ENCODE assay signal across 23 cellular contexts in genomic region chr5:90569084-90569483, GRCh38. TPM values are rescaled to one million over a fixed set of nuclear protein-coding genes. Genes with fewer than 3 reads are reported as not detected.
DNase-seq lines count a peak whose midpoint lies in the region; ATAC-seq, FAIRE-seq and TF ChIP-seq lines count a peak whose summit lies in the region.
"Had no signal": no experiment of that assay in that cellular context is flagged by ENCODE, and none has a peak within 500 bp of the region (broad histone marks: within the 10 kb centered on the region; RNA-seq: fewer than 3 reads in every experiment).

No MANE protein-coding gene starts in this region.

- RAD21 ChIA-PET in GM12878 (lab: Charles Lee; ENCODE audit: unreplicated experiment): no interaction called here

- no peak for DNase-seq in D721Med (ENCODE audit: insufficient read length, low spot score)
- DNase-seq in GM12878 (ENCODE audit: low read depth, low spot score): no peak
- DNase-seq in NCI-H446 (lab: John Stamatoyannopoulos, UW): no peak
- DNase-seq in osteocyte (ENCODE audit: extremely low spot score, unreplicated experiment): no peak
- no peak for DNase-seq in NCI-H524 treated with DMSO at 0.1 percent for 48 hours (lab: John Stamatoyannopoulos, UW)
- DNase-seq: 8988T; ACHN; AML-193; BE2C; CD4-positive, alpha-beta T cell; CD8-positive, alpha-beta memory T cell; DND-41; H7; HCEC 1CT had no signal

- intact Hi-C loops in GM12878 (cut with micrococcal nuclease; ENCODE audit: unreplicated experiment): no loop called here

- no peak overlapping the region for H3K9ac ChIP-seq in GM12878 (ENCODE audit: control insufficient read depth, insufficient read depth, low read length)
- H3K9ac ChIP-seq: BLaER1 treated with 17β-estradiol and CSF1 and Interleukin-3, amounts not matched to agents 10 nM and 100 nM had no signal

- CTCF ChIA-PET in GM12878 (lab: Yijun Ruan, JAX): no interaction called here

- FAIRE-seq in D721Med (lab: Jason Lieb, UNC) (peak; percentile 21), GM12878 (lab: Jason Lieb, UNC) (no peak)
- FAIRE-seq: A549, G401.6, GM18507, GM19239, H1 had no signal

- H4K20me1 ChIP-seq in GM12878 (ENCODE audit: control insufficient read depth, insufficient read depth): no peaks in the 10 kb centered on the region
- H4K20me1 ChIP-seq: BLaER1 treated with 17β-estradiol and CSF1 and Interleukin-3, amounts not matched to agents 10 nM and 100 nM had no signal

- no peaks in the 10 kb centered on the region for H3K79me2 ChIP-seq in GM12878 (ENCODE audit: control insufficient read depth, insufficient read depth, low read length)

- TF ChIP-seq RAD21 in GM12878 (IDR thresholded peaks at IDR 0.05; ENCODE audit: insufficient read depth, low read depth, low read length): no peak

- H3K4me3 ChIP-seq in GM12878: no peak overlapping the region
- H3K4me3 ChIP-seq: A549; BLaER1 treated with 17β-estradiol and CSF1 and Interleukin-3, amounts not matched to agents 10 nM and 100 nM had no signal

- no peaks in the 10 kb centered on the region for H3K36me3 ChIP-seq in GM12878 (ENCODE audit: control insufficient read depth in 2 of 2, insufficient read depth in 2 of 2, low read length in 1 of 2)
- H3K36me3 ChIP-seq: BE2C; BLaER1 treated with 17β-estradiol and CSF1 and Interleukin-3, amounts not matched to agents 10 nM and 100 nM had no signal

- no peak for TF ChIP-seq EP300 in GM12878 (IDR thresholded peaks at IDR 0.05; ENCODE audit: borderline replicate concordance in 1 of 2, control insufficient read depth in 1 of 2, low read depth in 2 of 2, low read length in 2 of 2)

- H2AFZ ChIP-seq in GM12878 (ENCODE audit: control insufficient read depth, low read depth, low read length): no peak overlapping the region

- H3K4me3 Mint-ChIP-seq in osteocyte (ENCODE audit: unreplicated experiment): no peak overlapping the region
- H3K4me3 Mint-ChIP-seq: CD14-positive monocyte; CD4-positive, alpha-beta T cell; CD8-positive, alpha-beta memory T cell had no signal

- H3K27me3 ChIP-seq in GM12878 (replicated peaks in 1 of 2; ENCODE audit: control insufficient read depth in 2 of 2, insufficient read depth in 2 of 2, low read length in 1 of 2): no peaks in the 10 kb centered on the region
- H3K27me3 ChIP-seq: BLaER1 treated with 17β-estradiol and CSF1 and Interleukin-3, amounts not matched to agents 10 nM and 100 nM had no signal

- no peak overlapping the region for H3K4me2 ChIP-seq in GM12878 (ENCODE audit: control insufficient read depth, insufficient read depth)
- H3K4me2 ChIP-seq: A549; BLaER1 treated with 17β-estradiol and CSF1 and Interleukin-3, amounts not matched to agents 10 nM and 100 nM had no signal

- in situ Hi-C loops in GM12878 (cut with MboI): no loop called here

- no peak overlapping the region for H3K27ac ChIP-seq in GM12878 (ENCODE audit: control insufficient read depth, insufficient read depth)
- H3K27ac ChIP-seq: A549; BLaER1 treated with 17β-estradiol and CSF1 and Interleukin-3, amounts not matched to agents 10 nM and 100 nM had no signal

- H3K27ac Mint-ChIP-seq in osteocyte (ENCODE audit: unreplicated experiment): no peak overlapping the region
- H3K27ac Mint-ChIP-seq: CD14-positive monocyte; CD4-positive, alpha-beta T cell had no signal

- ATAC-seq in GM18868 (IDR thresholded peaks at IDR 0.05; ENCODE audit: unreplicated experiment) (peak; percentile 66), HG02938 (IDR thresholded peaks at IDR 0.05; ENCODE audit: unreplicated experiment) (peak; percentile 88), GM12878 (peak; percentile 43)
- ATAC-seq: A549 had no signal

- POLR2A ChIA-PET in GM12878 (lab: Charles Lee): no interaction called here

- no peak for TF ChIP-seq POLR2A in GM12878 (IDR thresholded peaks at IDR 0.05; ENCODE audit: low read depth, low read length)

- H3K9me3 Mint-ChIP-seq in osteocyte (ENCODE audit: unreplicated experiment): peaks cover 5% of the 10 kb centered on the region

- SMC1A ChIA-PET in GM12878 (lab: Charles Lee; ENCODE audit: uncharacterized antibody, unreplicated experiment): no interaction called here

- H3K4me1 ChIP-seq in GM12878 (ENCODE audit: control insufficient read depth, insufficient read depth, low read length): no peaks in the 10 kb centered on the region
- H3K4me1 ChIP-seq: A549; BE2C; BLaER1 treated with 17β-estradiol and CSF1 and Interleukin-3, amounts not matched to agents 10 nM and 100 nM had no signal

- 0% methylated on average over 1 of the region's 1 CpG for WGBS in GM12878 (ENCODE audit: insufficient coverage, insufficient replicate concordance, low lambda C conversion rate, missing lambda C conversion rate)

- H3K4me1 Mint-ChIP-seq in osteocyte (ENCODE audit: unreplicated experiment): no peaks in the 10 kb centered on the region
- H3K4me1 Mint-ChIP-seq: CD14-positive monocyte; CD8-positive, alpha-beta memory T cell had no signal

- BruUV-seq in GM12878 (replicated peaks; lab: Mats Ljungman, UMichigan): no TSS peak

- TF ChIP-seq CTCF in D721Med (IDR thresholded peaks at IDR 0.05; ENCODE audit: insufficient read depth, missing control alignments) (no peak), GM12878 (IDR thresholded peaks at IDR 0.05 in 2 of 3, conservative IDR thresholded peaks at IDR 0.05 in 1 of 3; ENCODE audit: control insufficient read depth in 2 of 3, extremely low read depth in 1 of 3, insufficient read depth in 1 of 3, low read depth in 3 of 3, low read length in 3 of 3) (no peak), osteocyte (IDR thresholded peaks at IDR 0.05) (no peak)

- peaks cover 67% of the 10 kb centered on the region for H3K27me3 Mint-ChIP-seq in osteocyte (ENCODE audit: unreplicated experiment)

- no peaks in the 10 kb centered on the region for H3K36me3 Mint-ChIP-seq in osteocyte (ENCODE audit: unreplicated experiment)
- H3K36me3 Mint-ChIP-seq: CD14-positive monocyte had no signal

- H3K9me3 ChIP-seq in GM12878 (replicated peaks; ENCODE audit: control insufficient read depth, insufficient read depth, low read length): no peaks in the 10 kb centered on the region; the same call in 2 of the 3 replicates
- H3K9me3 ChIP-seq: A549, BE2C had no signal

TF ChIP-seq in GM12878, 131 proteins besides CTCF, POLR2A, EP300 and RAD21:
- TF ChIP-seq FOXM1 (IDR thresholded peaks at IDR 0.05; ENCODE audit: low read depth, low read length): no peak
- no peak for TF ChIP-seq BRCA1 (IDR thresholded peaks at IDR 0.05; ENCODE audit: low read depth, low read length)
- TF ChIP-seq MYC (IDR thresholded peaks at IDR 0.05; ENCODE audit: insufficient read depth, insufficient read length, insufficient replicate concordance, low read length, severe bottlenecking): no peak
- TF ChIP-seq JUNB (IDR thresholded peaks at IDR 0.05): no peak
- TF ChIP-seq CBFB (IDR thresholded peaks at IDR 0.05; ENCODE audit: low read depth): no peak
- no peak for TF ChIP-seq HCFC1 (IDR thresholded peaks at IDR 0.05; ENCODE audit: low read length)
- TF ChIP-seq SMAD1 (IDR thresholded peaks at IDR 0.05; ENCODE audit: low read depth, partially characterized antibody): no peak
- TF ChIP-seq BHLHE40 (IDR thresholded peaks at IDR 0.05; ENCODE audit: borderline replicate concordance in 1 of 2, low read depth in 2 of 2, low read length in 1 of 2): no peak
- TF ChIP-seq HDAC2 (IDR thresholded peaks at IDR 0.05): no peak
- TF ChIP-seq ZNF217 (IDR thresholded peaks at IDR 0.05): no peak
- TF ChIP-seq WRNIP1 (IDR thresholded peaks at IDR 0.05; ENCODE audit: borderline replicate concordance, low read depth, low read length): no peak
- TF ChIP-seq ZNF207 (IDR thresholded peaks at IDR 0.05; ENCODE audit: borderline replicate concordance): no peak

RNA-seq across cellular contexts. Expression of gene ADGRV1, which starts 10.5 kb away (rescaled TPM):
- 128 and 131 TPM in 2 replicates for total RNA-seq in GM12878 (2013; cell fraction: nucleolus; rRNA removed)
- total RNA-seq in GM12878 (2014; rRNA removed): 0.11 and 0.49 TPM in 2 replicates
- total RNA-seq in GM12878 (2014; rRNA removed; fragmentation: Illumina TruSeq; extraction: Trizol): 0.22 and 0.32 TPM in 2 replicates
- total RNA-seq in GM12878 (2021): 0.66 and 0.72 TPM in 2 replicates
- polyA plus RNA-seq in GM12878 (2011; ENCODE audit: low read depth): 6.7 TPM
- 8.1 and 10.2 TPM in 2 replicates for polyA plus RNA-seq in GM12878 (2011; rRNA removed)
- 2.8 and 3.6 TPM in 2 replicates for polyA plus RNA-seq in GM12878 (2011; cell fraction: cytosol; rRNA removed)
- 13.7 and 17.5 TPM in 2 replicates for polyA plus RNA-seq in GM12878 (2011; cell fraction: nucleus; rRNA removed)
- 8.1 and 8.3 TPM in 2 replicates for polyA plus RNA-seq in GM12878 (2012)
- polyA plus RNA-seq in GM12878 (2014; fragmentation: Illumina TruSeq; extraction: Trizol): 0.04 and 0.05 TPM in 2 replicates
- under 1 TPM in 1 of 2 experiments, not detected in 1; 0.05 TPM for polyA plus RNA-seq in GM12878 (2014; fragmentation: Nextera tagmentation; extraction: Ambion mirVana)
- polyA plus RNA-seq in GM12878 (2014; rRNA removed): 0.08 and 0.27 TPM in 2 replicates
- polyA plus RNA-seq in GM12878 (2016; fragmentation: Nextera tagmentation; extraction: Ambion mirVana): under 1 TPM; 0.16 to 0.32 TPM
- polyA minus RNA-seq in GM12878 (2011; rRNA and poly(A)+ RNA removed): 41.5 and 45.1 TPM in 2 replicates
- 4.9 and 5.9 TPM in 2 replicates for polyA minus RNA-seq in GM12878 (2011; cell fraction: cytosol; rRNA and poly(A)+ RNA removed)
- 71.4 and 76.3 TPM in 2 replicates for polyA minus RNA-seq in GM12878 (2011; cell fraction: nucleus; rRNA and poly(A)+ RNA removed)
- 0.89 and 0.99 TPM in 2 replicates for total RNA-seq in osteocyte
- polyA plus RNA-seq: CD8-positive, alpha-beta memory T cell had no signal

RNA-seq across cellular contexts. Expression of gene LYSMD3, which starts 39.7 kb away (rescaled TPM):
- 22.1 and 24.7 TPM in 2 replicates for total RNA-seq in GM12878 (2013; cell fraction: nucleolus; rRNA removed)
- total RNA-seq in GM12878 (2014; rRNA removed): 7.2 and 9.5 TPM in 2 replicates
- 11.7 and 13.1 TPM in 2 replicates for total RNA-seq in GM12878 (2014; rRNA removed; fragmentation: Illumina TruSeq; extraction: Trizol)
- total RNA-seq in GM12878 (2021): 12.0 and 13.5 TPM in 2 replicates
- polyA plus RNA-seq in GM12878 (2011; ENCODE audit: low read depth): 4.3 TPM
- polyA plus RNA-seq in GM12878 (2011; rRNA removed): 15.3 and 28.3 TPM in 2 replicates
- polyA plus RNA-seq in GM12878 (2011; cell fraction: cytosol; rRNA removed): 4.5 and 5.1 TPM in 2 replicates
- polyA plus RNA-seq in GM12878 (2011; cell fraction: nucleus; rRNA removed): 4.9 and 5.6 TPM in 2 replicates
- 10.0 and 13.2 TPM in 2 replicates for polyA plus RNA-seq in GM12878 (2012)
- polyA plus RNA-seq in GM12878 (2014; fragmentation: Illumina TruSeq; extraction: Trizol): 12.0 and 21.9 TPM in 2 replicates
- 1 to 10 TPM; 3.9 to 6.0 TPM for polyA plus RNA-seq in GM12878 (2014; fragmentation: Nextera tagmentation; extraction: Ambion mirVana)
- 5.8 and 6.9 TPM in 2 replicates for polyA plus RNA-seq in GM12878 (2014; rRNA removed)
- 10 to 100 TPM; 17.1 to 22.5 TPM for polyA plus RNA-seq in GM12878 (2016; fragmentation: Nextera tagmentation; extraction: Ambion mirVana)
- 6.6 and 10.9 TPM in 2 replicates for polyA minus RNA-seq in GM12878 (2011; rRNA and poly(A)+ RNA removed)
- polyA minus RNA-seq in GM12878 (2011; cell fraction: cytosol; rRNA and poly(A)+ RNA removed): 3.1 and 4.2 TPM in 2 replicates
- 4.5 and 5.9 TPM in 2 replicates for polyA minus RNA-seq in GM12878 (2011; cell fraction: nucleus; rRNA and poly(A)+ RNA removed)
- 18.9 and 20.8 TPM in 2 replicates for total RNA-seq in osteocyte
